8 cellular contexts compared by ENCODE assay signal in genomic region chr7:106285051-106285800, GRCh38. TPM values are rescaled to one million over a fixed set of nuclear protein-coding genes. Genes with fewer than 3 reads are reported as not detected.
DNase-seq lines count a peak whose midpoint lies in the region; ATAC-seq and TF ChIP-seq lines count a peak whose summit lies in the region.

No MANE protein-coding gene starts in this region.

- ATAC-seq in HG03175 (IDR thresholded peaks at IDR 0.05; ENCODE audit: unreplicated experiment) (peak; percentile 77), activated B cell treated with CpG ODN at 0.5 μM for 24 hours (ENCODE audit: low read depth) (peak; percentile 85)

- peaks cover 0 to 6% (median 0%) of the 10 kb centered on the region in 6 donors for H3K36me3 ChIP-seq in spleen

- H3K27me3 ChIP-seq in spleen (replicated peaks in 1 of 7), result no peaks in the 10 kb centered on the region

- intact Hi-C loops in activated B cell treated with CpG ODN at 0.5 μM for 24 hours (cut with micrococcal nuclease) (loop anchor here (1.0 to 10.0 kb wide), 16 partner anchors 61 to 1340 kb away; partner anchors contain the start of genes CCDC71L, KMT2E, PIK3CG and PRKAR2B), spleen (cut with DNase I; ENCODE audit: low total_unique reads) (no loop called here)

- in situ Hi-C loops in GM18951 (cut with MboI; ENCODE audit: low sequenced_read_pairs, unreplicated experiment), result no loop called here

- POLR2A ChIA-PET in activated B cell treated with CpG ODN at 0.5 μM for 24 hours (lab: Charles Lee), result interaction anchor here (0.6 to 3.6 kb wide), 37 partner anchors 12 to 1458 kb away, joined by 3 to 74 read pairs (median 4); partner anchors contain the start of genes CBLL1, CCDC71L, HBP1 and KMT2E

- 0 to 1% (median 0%) methylated on average over 26 to 68 of the region's 68 CpGs for WGBS in spleen, 5 donors

- H3K27me3 Mint-ChIP-seq in activated B cell treated with CpG ODN at 0.5 μM for 24 hours, result no peaks in the 10 kb centered on the region

- TF ChIP-seq CTCF in activated B cell treated with CpG ODN at 0.5 μM for 24 hours (IDR thresholded peaks at IDR 0.05) (no peak), spleen (IDR thresholded peaks at IDR 0.05 in 8 of 11, conservative IDR thresholded peaks at IDR 0.05 in 3 of 11) (peak in 2 of 11 experiments; percentile 20 to 32)

- peaks cover 10% of the 10 kb centered on the region for H3K36me3 Mint-ChIP-seq in activated B cell treated with CpG ODN at 0.5 μM for 24 hours (ENCODE audit: low read depth)

- CTCF ChIA-PET in activated B cell treated with CpG ODN at 0.5 μM for 24 hours (lab: Charles Lee), result interaction anchor here (0.6 to 1.7 kb wide), 8 partner anchors 61 to 451 kb away, joined by 3 to 5 read pairs (median 3); no protein-coding TSS in a partner anchor

- H3K4me3 Mint-ChIP-seq in activated B cell treated with CpG ODN at 0.5 μM for 24 hours, result peak overlapping the region; percentile 89

- H3K27ac Mint-ChIP-seq in activated B cell treated with CpG ODN at 0.5 μM for 24 hours, result peak overlapping the region; percentile 98

- H3K4me1 Mint-ChIP-seq in activated B cell treated with CpG ODN at 0.5 μM for 24 hours, result peaks cover 31% of the 10 kb centered on the region

- H3K4me1 ChIP-seq in spleen, result peaks cover 4 to 50% (median 36%) of the 10 kb centered on the region in 6 donors

- DNase-seq in AG08396 (ENCODE audit: low spot score) (peak; percentile 96), NCI-H2227 treated with DMSO at 0.1 percent for 48 hours (lab: John Stamatoyannopoulos, UW) (peak; percentile 98), activated B cell treated with CpG ODN at 0.5 μM for 24 hours (peak; percentile 96), caudate nucleus (lab: John Stamatoyannopoulos, UW) (peak; percentile 34 to 99 (median 95)), inferior parietal cortex (ENCODE audit: extremely low spot score) (peak; percentile 96), spleen (peak; percentile 100)

- H3K27ac ChIP-seq in caudate nucleus (ENCODE audit: low read depth, low read length) (peak overlapping the region; percentile 92), spleen (peak overlapping the region; percentile 80 to 98 (median 97))

- H3K9me3 ChIP-seq in spleen, result no peaks in the 10 kb centered on the region

- peak overlapping the region; percentile 56 to 81 (median 63) for H3K4me3 ChIP-seq in spleen

- no peaks in the 10 kb centered on the region for H3K9me3 Mint-ChIP-seq in activated B cell treated with CpG ODN at 0.5 μM for 24 hours

- peak; percentile 70 for TF ChIP-seq POLR2A in GM18951 (IDR thresholded peaks at IDR 0.05; ENCODE audit: extremely low read depth, insufficient read depth, insufficient read length)
- TF ChIP-seq POLR2A in spleen (IDR thresholded peaks at IDR 0.05), result peak in 1 of 3 donors; percentile 71

RNA-seq across cellular contexts. Expression of gene NAMPT, which starts 0.4 kb away (rescaled TPM):
- total RNA-seq in activated B cell treated with CpG ODN at 0.5 μM for 24 hours (84.3 and 90.2 TPM in 2 replicates), spleen (1,000 to 10,000 TPM in 1 of 7 donors, 100 to 1,000 TPM in 6; 240 to 1,259 (median 449) TPM)
- polyA plus RNA-seq in spleen, result 10 to 100 TPM; 24.7 to 63.0 (median 25.0) TPM

Comparison
In these comparisons a context has a peak if more than half of its experiments do, and no peak if none do; other contexts are left out.
1. Peak in every context shown above with its lines: DNase-seq, ATAC-seq, H3K4me3 ChIP-seq and H3K27ac ChIP-seq.